8 cellular contexts compared by ENCODE assay signal in genomic region chr11:70486731-70487130, GRCh38.
"Had no signal": no experiment of that assay in that cellular context is flagged by ENCODE, and none has a peak within 500 bp of the region (broad histone marks: within the 10 kb centered on the region; RNA-seq: fewer than 3 reads in every experiment).

No MANE protein-coding gene starts in this region.

- DNase-seq: GDM1, GF-D8 had no signal

- FAIRE-seq: G401.6, GM12878, GM12891, GM12892, GM18507, GM19239 had no signal

- ATAC-seq: GM12878 had no signal

- H3K4me3 ChIP-seq: GM12878 had no signal
